ENCODE assay signal across 19 cellular contexts in the genomic region with DNA sequence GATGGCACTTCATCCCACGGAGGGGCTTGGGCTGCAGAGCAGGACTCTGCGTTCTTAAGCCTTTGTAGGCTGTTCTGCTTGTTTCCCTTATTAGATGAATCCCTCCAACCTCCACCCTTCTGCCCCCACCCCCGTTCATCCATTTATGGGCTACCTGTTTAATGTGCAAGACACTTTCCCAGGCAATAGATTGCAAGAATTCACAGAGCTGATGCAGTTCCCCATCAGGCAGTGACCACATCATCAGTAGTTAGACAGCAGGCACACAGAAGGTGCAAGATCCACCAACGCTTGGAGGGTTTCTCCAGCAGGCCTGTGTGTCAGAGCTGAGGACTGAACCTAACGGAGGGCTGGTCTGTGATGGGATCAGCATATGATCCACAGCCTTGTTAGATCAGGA. TPM values are rescaled to one million over a fixed set of nuclear protein-coding genes. Genes with fewer than 3 reads are reported as not detected.
"Had no signal": no experiment of that assay in that cellular context is flagged by ENCODE, and none has a peak within 500 bp of the region (broad histone marks: within the 10 kb centered on the region; RNA-seq: fewer than 3 reads in every experiment).

No MANE protein-coding gene starts in this region.

- H3K27me3 ChIP-seq: brain microvascular endothelial cell, left lung, neutrophil, testis had no signal

- H3K4me3 ChIP-seq: left lung, SK-N-MC, testis had no signal

- ATAC-seq: left lung had no signal

- H3K27ac ChIP-seq: brain microvascular endothelial cell, SK-N-MC, VCaP had no signal

- H3K36me3 ChIP-seq: brain microvascular endothelial cell had no signal

- H3K9me3 ChIP-seq: left lung, neutrophil, testis had no signal

- DNase-seq: activated CD4-positive, alpha-beta T cell treated with anti-CD3 and anti-CD28 coated beads for 1 hour; activated CD4-positive, alpha-beta T cell treated with anti-CD3 and anti-CD28 coated beads, Interleukin-2, amount 50 U/mL, for 4 hours; activated gamma-delta T cell; activated T-cell treated with anti-CD3 and anti-CD28 coated beads, Interleukin-2, amount 50 U/mL, for 4 hours; amniotic stem cell; brain microvascular endothelial cell; cerebellar nuclear complex; effector memory CD8-positive, alpha-beta T cell; hippocampal formation; left lung; natural killer cell; posterior cingulate gyrus; T1000 had no signal

RNA-seq across cellular contexts. Expression of gene RBP5, which starts 35.2 kb away (rescaled TPM):
- total RNA-seq: activated naive CD4-positive, alpha-beta T cell treated with anti-CD3 and anti-CD28 coated beads, Interleukin-2, amount 50 U/mL, for 72 hours; activated T-cell treated with anti-CD3 and anti-CD28 coated beads, Interleukin-2, amount 50 U/mL, for 4 hours; epithelial cell of proximal tubule; natural killer cell had no signal
